In the genomic region with DNA sequence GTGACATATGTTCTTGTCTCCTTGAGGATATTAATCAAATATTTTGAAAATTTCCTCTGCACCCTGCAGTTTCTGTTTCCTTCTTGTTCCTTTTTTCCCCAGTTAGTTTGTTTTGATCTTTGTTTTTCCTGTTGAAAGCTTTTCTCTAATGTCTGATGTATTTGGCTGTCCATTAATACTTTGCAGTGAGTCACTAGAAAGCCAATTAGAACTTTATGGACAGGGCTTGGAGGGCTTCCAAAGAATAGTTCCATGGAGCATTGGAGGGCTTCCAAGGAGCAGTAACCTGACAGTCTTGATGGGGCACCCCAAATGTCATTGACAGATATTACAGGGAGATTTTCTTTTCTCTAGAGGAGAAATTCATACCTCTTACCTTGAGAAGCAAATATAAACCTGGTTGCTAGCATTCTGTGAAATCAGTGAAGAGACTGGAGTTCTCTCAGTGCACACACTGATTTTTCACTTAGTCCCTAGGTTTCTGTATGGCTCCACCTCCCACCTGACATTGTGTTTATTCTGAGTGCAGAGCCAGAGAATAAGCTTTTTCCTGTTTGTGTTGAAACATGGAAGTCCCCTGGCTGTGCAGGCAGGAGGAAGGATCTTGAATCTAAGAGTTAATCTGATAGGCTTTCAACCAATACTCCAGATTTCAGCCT, we compare ENCODE assay signal across 1 cellular context.
TF ChIP-seq lines count a peak whose summit lies in the region.

No MANE protein-coding gene starts in this region.

TF ChIP-seq in HepG2, 621 proteins besides CTCF, POLR2A, EP300 and RAD21:
- TF ChIP-seq DNMT3B (CRISPR knock-in tag; conservative IDR thresholded peaks at IDR 0.05) (no peak), ARID2 (CRISPR knock-in tag; IDR thresholded peaks at IDR 0.05; ENCODE audit: borderline replicate concordance) (no peak), MAFF (IDR thresholded peaks at IDR 0.05; ENCODE audit: low read depth, low read length) (no peak), KMT2A (CRISPR knock-in tag; IDR thresholded peaks at IDR 0.05) (no peak), PHF20 (CRISPR knock-in tag; IDR thresholded peaks at IDR 0.05) (no peak), ZSCAN22 (CRISPR knock-in tag; IDR thresholded peaks at IDR 0.05) (no peak), ZNF230 (CRISPR knock-in tag; IDR thresholded peaks at IDR 0.05) (no peak), KDM4B (CRISPR knock-in tag; IDR thresholded peaks at IDR 0.05) (no peak)
- TF ChIP-seq, protein P1, sequence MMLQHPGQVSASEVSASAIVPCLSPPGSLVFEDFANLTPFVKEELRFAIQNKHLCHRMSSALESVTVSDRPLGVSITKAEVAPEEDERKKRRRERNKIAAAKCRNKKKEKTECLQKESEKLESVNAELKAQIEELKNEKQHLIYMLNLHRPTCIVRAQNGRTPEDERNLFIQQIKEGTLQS (CRISPR knock-in tag; IDR thresholded peaks at IDR 0.05) = no peak
